ENCODE assay signal across 23 cellular contexts in genomic region chr16:10947211-10947787, GRCh38. TPM values are rescaled to one million over a fixed set of nuclear protein-coding genes. Genes with fewer than 3 reads are reported as not detected.
DNase-seq lines count a peak whose midpoint lies in the region; ATAC-seq and TF ChIP-seq lines count a peak whose summit lies in the region.
"Had no signal": no experiment of that assay in that cellular context is flagged by ENCODE, and none has a peak within 500 bp of the region (broad histone marks: within the 10 kb centered on the region; RNA-seq: fewer than 3 reads in every experiment).

No MANE protein-coding gene starts in this region.

- H4K20me1 ChIP-seq in OCI-LY1 (ENCODE audit: insufficient read depth, low read length), result no peaks in the 10 kb centered on the region

- TF ChIP-seq CTCF in OCI-LY1 (IDR thresholded peaks at IDR 0.05; ENCODE audit: low read length) (no peak), neural crest cell (conservative IDR thresholded peaks at IDR 0.05) (no peak)

- H3K9ac ChIP-seq in OCI-LY1 (ENCODE audit: low read length), result no peak overlapping the region; the same call in 1 of the 2 replicates

- no peaks in the 10 kb centered on the region for H3K36me3 ChIP-seq in CD4-positive, CD25-positive, alpha-beta regulatory T cell (ENCODE audit: control insufficient read depth, insufficient read depth, low read length)
- H3K36me3 ChIP-seq in OCI-LY1 (ENCODE audit: insufficient read depth, low read length), result no peaks in the 10 kb centered on the region
- H3K36me3 ChIP-seq: HAP-1, left ventricle myocardium inferior, neutrophil had no signal

- intact Hi-C loops in dendritic cell treated with granulocyte-macrophage colony-stimulating factor and Interleukin-4, amounts not matched to agents 40 ng/mL and 50 ng/mL, for 4 days (cut with micrococcal nuclease), result no loop called here

- H3K9me3 Mint-ChIP-seq in CD4-positive, CD25-positive, alpha-beta regulatory T cell, result no peaks in the 10 kb centered on the region
- no peaks in the 10 kb centered on the region for H3K9me3 Mint-ChIP-seq in dendritic cell treated with granulocyte-macrophage colony-stimulating factor and Interleukin-4, amounts not matched to agents 40 ng/mL and 50 ng/mL, for 4 days
- no peaks in the 10 kb centered on the region for H3K9me3 Mint-ChIP-seq in neural crest cell
- H3K9me3 Mint-ChIP-seq: activated CD4-positive, alpha-beta memory T cell treated with anti-CD3 and anti-CD28 coated beads, Interleukin-2, amount 10 ng/mL, durations not matched to agents 7 days and 5 days; immature natural killer cell; type B pancreatic cell had no signal

- no peak overlapping the region for H3K4me3 ChIP-seq in CD4-positive, CD25-positive, alpha-beta regulatory T cell (ENCODE audit: low read depth, low read length)
- no peak overlapping the region for H3K4me3 ChIP-seq in OCI-LY1 (ENCODE audit: low read depth, low read length, poor library complexity, severe bottlenecking)
- H3K4me3 ChIP-seq: HAP-1, left ventricle myocardium inferior, SK-N-MC had no signal

- H3K4me2 ChIP-seq in OCI-LY1 (ENCODE audit: low read length), result peak overlapping the region; percentile 80; the same call in 1 of the 2 replicates

- peak overlapping the region; percentile 8 to 63 (median 28) for H3K4me3 Mint-ChIP-seq in CD4-positive, CD25-positive, alpha-beta regulatory T cell
- H3K4me3 Mint-ChIP-seq in dendritic cell treated with granulocyte-macrophage colony-stimulating factor and Interleukin-4, amounts not matched to agents 40 ng/mL and 50 ng/mL, for 4 days, result no peak overlapping the region
- H3K4me3 Mint-ChIP-seq in neural crest cell, result peak overlapping the region; percentile 73
- H3K4me3 Mint-ChIP-seq: activated CD4-positive, alpha-beta memory T cell treated with anti-CD3 and anti-CD28 coated beads, Interleukin-2, amount 10 ng/mL, durations not matched to agents 7 days and 5 days had no signal

- peaks cover 23% of the 10 kb centered on the region for H3K79me2 ChIP-seq in OCI-LY1 (ENCODE audit: insufficient read depth, low read length)

- ATAC-seq in CD4-positive, CD25-positive, alpha-beta regulatory T cell (ENCODE audit: low read depth in 2 of 2), result no peak
- ATAC-seq in GM18520 (IDR thresholded peaks at IDR 0.05; ENCODE audit: unreplicated experiment), result no peak

- H3K4me1 Mint-ChIP-seq in CD4-positive, CD25-positive, alpha-beta regulatory T cell, result peaks cover 18 to 79% (median 52%) of the 10 kb centered on the region in 4 donors
- H3K4me1 Mint-ChIP-seq in dendritic cell treated with granulocyte-macrophage colony-stimulating factor and Interleukin-4, amounts not matched to agents 40 ng/mL and 50 ng/mL, for 4 days (ENCODE audit: low read depth), result peaks cover 64% of the 10 kb centered on the region
- H3K4me1 Mint-ChIP-seq in neural crest cell, result peaks cover 21% of the 10 kb centered on the region

- H3K27ac Mint-ChIP-seq in CD4-positive, CD25-positive, alpha-beta regulatory T cell, result peak overlapping the region in 1 of 3 donors; percentile 71
- H3K27ac Mint-ChIP-seq in dendritic cell treated with granulocyte-macrophage colony-stimulating factor and Interleukin-4, amounts not matched to agents 40 ng/mL and 50 ng/mL, for 4 days, result peak overlapping the region; percentile 37
- peak overlapping the region; percentile 13 for H3K27ac Mint-ChIP-seq in neural crest cell (ENCODE audit: unreplicated experiment)
- H3K27ac Mint-ChIP-seq: activated CD4-positive, alpha-beta memory T cell treated with anti-CD3 and anti-CD28 coated beads, Interleukin-2, amount 10 ng/mL, durations not matched to agents 7 days and 5 days; immature natural killer cell had no signal

- H3K4me1 ChIP-seq in CD4-positive, CD25-positive, alpha-beta regulatory T cell (ENCODE audit: control insufficient read depth, insufficient read depth, low read length, poor library complexity, severe bottlenecking), result peaks cover 44% of the 10 kb centered on the region
- peaks cover 71% of the 10 kb centered on the region for H3K4me1 ChIP-seq in OCI-LY1 (ENCODE audit: insufficient read depth, low read length, severe bottlenecking)

- peaks cover 6% of the 10 kb centered on the region for H3K36me3 Mint-ChIP-seq in CD4-positive, CD25-positive, alpha-beta regulatory T cell
- H3K36me3 Mint-ChIP-seq in dendritic cell treated with granulocyte-macrophage colony-stimulating factor and Interleukin-4, amounts not matched to agents 40 ng/mL and 50 ng/mL, for 4 days (ENCODE audit: low read depth), result peaks cover 29% of the 10 kb centered on the region
- H3K36me3 Mint-ChIP-seq in neural crest cell (ENCODE audit: low read depth), result no peaks in the 10 kb centered on the region
- H3K36me3 Mint-ChIP-seq: immature natural killer cell, type B pancreatic cell had no signal

- no peak for DNase-seq in CD4-positive, CD25-positive, alpha-beta regulatory T cell
- DNase-seq in neural crest cell (ENCODE audit: low read depth, low spot score) (no peak), iPS-NIHi11 (ENCODE audit: low spot score) (no peak), SHP77 (lab: John Stamatoyannopoulos, UW) (no peak)
- no peak for DNase-seq in stimulated activated CD4-positive, alpha-beta T cell treated with anti-CD3 and anti-CD28 coated beads, Interleukin-15, amount 100 ng/mL, for 24 hours
- DNase-seq: activated CD4-positive, alpha-beta memory T cell treated with anti-CD3 and anti-CD28 coated beads, Interleukin-2, amount 10 ng/mL, durations not matched to agents 7 days and 5 days; activated naive CD4-positive, alpha-beta T cell; activated T-cell treated with anti-CD3 and anti-CD28 coated beads for 4 hours; dermis blood vessel endothelial cell; head of caudate nucleus; immature natural killer cell; left ventricle myocardium inferior; MV-4-11; NCI-H526 treated with DMSO at 0.1 percent for 48 hours; RPMI8226; stimulated activated CD4-positive, alpha-beta T cell treated with anti-CD3 and anti-CD28 coated beads, Interleukin-12 subunit alpha, Interleukin-12 subunit beta, amount 100 ng/mL, for 4 hours had no signal

- H2AFZ ChIP-seq in OCI-LY1 (ENCODE audit: low read length), result no peak overlapping the region

- H3F3A ChIP-seq in OCI-LY1 (ENCODE audit: insufficient read depth, low read length), result no peaks in the 10 kb centered on the region

- H3K27me3 Mint-ChIP-seq in CD4-positive, CD25-positive, alpha-beta regulatory T cell, result no peaks in the 10 kb centered on the region
- no peaks in the 10 kb centered on the region for H3K27me3 Mint-ChIP-seq in dendritic cell treated with granulocyte-macrophage colony-stimulating factor and Interleukin-4, amounts not matched to agents 40 ng/mL and 50 ng/mL, for 4 days
- no peaks in the 10 kb centered on the region for H3K27me3 Mint-ChIP-seq in neural crest cell (ENCODE audit: low read depth)
- H3K27me3 Mint-ChIP-seq: activated CD4-positive, alpha-beta memory T cell treated with anti-CD3 and anti-CD28 coated beads, Interleukin-2, amount 10 ng/mL, durations not matched to agents 7 days and 5 days; type B pancreatic cell had no signal

- H3K9me2 ChIP-seq in OCI-LY1 (ENCODE audit: low read depth, low read length), result no peaks in the 10 kb centered on the region

- no peaks in the 10 kb centered on the region for H3K9me3 ChIP-seq in CD4-positive, CD25-positive, alpha-beta regulatory T cell (ENCODE audit: control insufficient read depth in 2 of 2, low read length in 2 of 2)
- no peaks in the 10 kb centered on the region for H3K9me3 ChIP-seq in OCI-LY1 (ENCODE audit: low read length)
- H3K9me3 ChIP-seq: HAP-1, left ventricle myocardium inferior, neutrophil had no signal

- H3K27ac ChIP-seq in CD4-positive, CD25-positive, alpha-beta regulatory T cell (ENCODE audit: insufficient read depth, low read length, poor library complexity, severe bottlenecking), result no peak overlapping the region
- H3K27ac ChIP-seq in OCI-LY1 (ENCODE audit: low read depth, low read length, poor library complexity, severe bottlenecking), result no peak overlapping the region
- H3K27ac ChIP-seq: left ventricle myocardium inferior, SK-N-MC had no signal

- no peaks in the 10 kb centered on the region for H3K27me3 ChIP-seq in CD4-positive, CD25-positive, alpha-beta regulatory T cell (ENCODE audit: control insufficient read depth, insufficient read depth, low read length)
- no peaks in the 10 kb centered on the region for H3K27me3 ChIP-seq in OCI-LY1 (ENCODE audit: insufficient read depth, low read length)
- H3K27me3 ChIP-seq: neutrophil had no signal

RNA-seq across cellular contexts. Expression of gene CLEC16A, which starts 2.9 kb away (rescaled TPM):
- total RNA-seq in CD4-positive, CD25-positive, alpha-beta regulatory T cell, result 38.9 TPM
- polyA plus RNA-seq in CD4-positive, CD25-positive, alpha-beta regulatory T cell, result 10 to 100 TPM; 11.8 to 16.0 (median 12.1) TPM
- 21.3 and 26.0 TPM in 2 replicates for total RNA-seq in neural crest cell

RNA-seq across cellular contexts. Expression of gene DEXI, which starts 5.0 kb away (rescaled TPM):
- 15.7 TPM for total RNA-seq in CD4-positive, CD25-positive, alpha-beta regulatory T cell
- 10 to 100 TPM; 49.4 to 53.5 (median 51.8) TPM for polyA plus RNA-seq in CD4-positive, CD25-positive, alpha-beta regulatory T cell
- total RNA-seq in neural crest cell, result 35.6 and 38.3 TPM in 2 replicates
